Comparison of ENCODE assay signal across 8 cellular contexts in the genomic region with DNA sequence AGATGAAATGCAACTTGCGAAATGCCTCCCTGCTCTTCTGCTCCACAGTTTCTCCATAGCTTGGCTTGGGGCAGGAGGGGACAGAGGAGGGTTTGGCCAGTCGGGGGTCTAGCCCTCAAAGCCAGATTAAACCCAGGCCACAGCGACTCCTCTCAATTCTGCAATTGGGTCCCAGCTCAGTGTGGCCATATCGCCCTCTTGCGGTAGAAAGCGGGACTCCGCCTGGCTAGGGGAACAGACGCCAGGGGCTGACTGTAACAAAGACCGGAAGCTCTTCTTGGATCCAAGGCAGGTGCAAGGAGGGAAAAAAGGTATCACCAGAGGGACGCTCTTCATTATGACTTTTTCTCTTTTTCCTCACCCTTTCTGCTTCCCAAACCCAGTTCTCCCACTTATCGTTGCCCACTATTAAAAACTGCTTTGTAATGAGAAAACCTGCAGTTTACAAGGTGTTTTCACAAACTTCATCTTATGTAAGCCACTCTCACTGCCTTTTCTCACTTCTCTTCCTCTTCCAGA.
DNase-seq lines count a peak whose midpoint lies in the region; ATAC-seq and TF ChIP-seq lines count a peak whose summit lies in the region.

No MANE protein-coding gene starts in this region.

- no peaks in the 10 kb centered on the region for H3K9me3 ChIP-seq in DOHH2 (ENCODE audit: control insufficient read depth, insufficient read depth, low read length)

- no peaks in the 10 kb centered on the region for H3K9me2 ChIP-seq in DOHH2 (replicated peaks; ENCODE audit: control insufficient read depth, low read length)

- no peaks in the 10 kb centered on the region for H4K20me1 ChIP-seq in DOHH2 (ENCODE audit: control insufficient read depth, insufficient read depth, low read depth, low read length)

- H3F3A ChIP-seq in DOHH2 (ENCODE audit: control insufficient read depth, insufficient read depth): peaks cover 26% of the 10 kb centered on the region

- DNase-seq in NCI-H2107 treated with DMSO at 0.1 percent for 48 hours (lab: John Stamatoyannopoulos, UW; ENCODE audit: unreplicated experiment) (peak; percentile 82), T47D (ENCODE audit: low read depth in 1 of 2, low spot score in 1 of 2) (peak; percentile 45 to 79), inferior parietal cortex (ENCODE audit: extremely low spot score) (peak; percentile 88)
- DNase-seq in stimulated activated CD4-positive, alpha-beta T cell treated with anti-CD3 and anti-CD28 coated beads, Interleukin-15, amount 100 ng/mL, for 48 hours (ENCODE audit: low read depth in 2 of 2): peak; percentile 74 to 82

- peak overlapping the region; percentile 40 for H3K4me2 ChIP-seq in DOHH2 (ENCODE audit: low read length)

- peaks cover 57% of the 10 kb centered on the region for H3K4me1 ChIP-seq in DOHH2 (ENCODE audit: control insufficient read depth, low read length)

- H3K36me3 ChIP-seq in DOHH2 (ENCODE audit: control insufficient read depth, low read length): no peaks in the 10 kb centered on the region

- peak; percentile 55 for ATAC-seq in HG02759 (IDR thresholded peaks at IDR 0.05; ENCODE audit: unreplicated experiment)
- ATAC-seq in HG03108 (IDR thresholded peaks at IDR 0.05; ENCODE audit: unreplicated experiment): no peak

- H3K27ac ChIP-seq in DOHH2 (ENCODE audit: low read depth, low read length): peak overlapping the region; percentile 43

- H3K27me3 ChIP-seq in DOHH2 (ENCODE audit: control insufficient read depth, low read length): no peaks in the 10 kb centered on the region

- in situ Hi-C loops in T47D (cut with HindIII; ENCODE audit: low pct_unique_long_range_greater_than_20kb, low sequenced_read_pairs): no loop called here

- H3K4me3 ChIP-seq in DOHH2 (ENCODE audit: low read length) (0 out of 2 replicates have a peak overlapping the region, but pooled peaks have one; percentile 3), WI38 (ENCODE audit: low read depth, low read length) (no peak overlapping the region)

- TF ChIP-seq CTCF in DOHH2 (IDR thresholded peaks at IDR 0.05; ENCODE audit: low read depth, low read length, poor library complexity, severe bottlenecking) (peak; percentile 100), WI38 (IDR thresholded peaks at IDR 0.05; ENCODE audit: low read depth, low read length) (peak; percentile 99)

- no peaks in the 10 kb centered on the region for H3K79me2 ChIP-seq in DOHH2 (ENCODE audit: control insufficient read depth, low read length)
